Comparison of ENCODE assay signal across 16 cellular contexts in the genomic region with DNA sequence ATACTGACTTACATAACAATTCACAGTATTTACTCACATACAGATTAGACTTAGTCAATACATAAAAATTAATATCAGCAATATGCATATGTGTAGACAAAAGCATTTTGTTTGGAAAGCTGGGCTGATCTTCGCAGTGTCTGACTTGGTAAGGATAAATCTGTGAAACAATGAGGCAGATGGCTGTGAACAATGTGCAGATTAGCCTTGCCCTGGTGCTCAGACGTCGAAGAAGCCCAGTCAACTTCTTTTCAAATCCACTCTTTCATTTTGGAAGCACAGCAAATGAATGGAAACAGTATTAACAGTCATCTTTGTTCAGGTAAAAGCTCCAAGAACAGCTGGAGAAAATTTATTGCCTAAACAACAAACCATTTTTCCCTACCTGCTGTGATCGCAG.
DNase-seq lines count a peak whose midpoint lies in the region; ATAC-seq and TF ChIP-seq lines count a peak whose summit lies in the region.
"Had no signal": no experiment of that assay in that cellular context is flagged by ENCODE, and none has a peak within 500 bp of the region (broad histone marks: within the 10 kb centered on the region; RNA-seq: fewer than 3 reads in every experiment).

No MANE protein-coding gene starts in this region.

- peak overlapping the region; percentile 24 for H3K4me2 ChIP-seq in hepatocyte

- no peak for DNase-seq in WTC11 (ENCODE audit: low spot score)
- no peak for DNase-seq in hepatocyte (ENCODE audit: low spot score)
- DNase-seq in NCI-H1105 treated with DMSO at 0.1 percent for 48 hours (lab: John Stamatoyannopoulos, UW), result no peak
- no peak for DNase-seq in immature natural killer cell
- no peak for DNase-seq in T-cell
- DNase-seq: activated CD4-positive, alpha-beta T cell treated with anti-CD3 and anti-CD28 coated beads for 1 hour; islet precursor cell; MG63; NCI-H774; stimulated activated CD4-positive, alpha-beta T cell treated with anti-CD3 and anti-CD28 coated beads, Interleukin-2, amount 100 ng/mL, for 48 hours; stimulated activated naive CD8-positive, alpha-beta T cell treated with anti-CD3 and anti-CD28 coated beads, Interleukin-15, amount 100 ng/mL, for 72 hours had no signal

- peaks cover 11% of the 10 kb centered on the region for H3K79me2 ChIP-seq in hepatocyte

- no peak overlapping the region for H2AFZ ChIP-seq in hepatocyte

- H3K27me3 ChIP-seq in HUES64 (ENCODE audit: insufficient read depth, low read length) (no peaks in the 10 kb centered on the region), hepatocyte (no peaks in the 10 kb centered on the region), skeletal muscle tissue (ENCODE audit: control insufficient read depth in 3 of 3, insufficient read depth in 3 of 3, low read length in 3 of 3) (no peaks in the 10 kb centered on the region)
- H3K27me3 ChIP-seq: MG63, neutrophil had no signal

- no peaks in the 10 kb centered on the region for H3K9me3 ChIP-seq in HUES64 (ENCODE audit: insufficient read depth, low read depth, low read length)
- no peaks in the 10 kb centered on the region for H3K9me3 ChIP-seq in hepatocyte (ENCODE audit: low read depth)
- H3K9me3 ChIP-seq in skeletal muscle tissue (ENCODE audit: control insufficient read depth in 3 of 3, low read length in 3 of 3), result no peaks in the 10 kb centered on the region
- H3K9me3 ChIP-seq: MG63, neutrophil had no signal

- H3K9ac ChIP-seq in HUES64 (ENCODE audit: low read depth, low read length) (no peak overlapping the region), skeletal muscle tissue (ENCODE audit: low read depth in 1 of 3, low read length in 3 of 3) (no peak overlapping the region)

- H3K4me1 Mint-ChIP-seq in WTC11 (peaks cover 59% of the 10 kb centered on the region), immature natural killer cell (no peaks in the 10 kb centered on the region), T-cell (no peaks in the 10 kb centered on the region)
- H3K4me1 Mint-ChIP-seq: stimulated activated naive CD8-positive, alpha-beta T cell treated with anti-CD3 and anti-CD28 coated beads, Interleukin-15, amount 100 ng/mL, for 72 hours had no signal

- POLR2A ChIA-PET in WTC11 (lab: Charles Lee) (interaction anchor here (0.9 kb wide), 1 partner anchor 16 kb away, joined by 3 read pairs; no protein-coding TSS in a partner anchor), T-cell (lab: Charles Lee) (no interaction called here)

- H3K4me1 ChIP-seq in HUES64 (ENCODE audit: insufficient read depth, low read length) (peaks cover 47% of the 10 kb centered on the region), hepatocyte (ENCODE audit: insufficient read depth) (peaks cover 28% of the 10 kb centered on the region), skeletal muscle tissue (ENCODE audit: control insufficient read depth in 3 of 3, insufficient read depth in 3 of 3, low read length in 3 of 3) (peaks cover 0 to 8% (median 0%) of the 10 kb centered on the region in 3 donors)

- H3K4me3 Mint-ChIP-seq in WTC11, result no peak overlapping the region
- no peak overlapping the region for H3K4me3 Mint-ChIP-seq in immature natural killer cell
- H3K4me3 Mint-ChIP-seq in T-cell, result no peak overlapping the region
- H3K4me3 Mint-ChIP-seq: activated T-helper 1 cell treated with anti-CD3 and anti-CD28 coated beads, Interleukin-12 subunit alpha, Interleukin-12 subunit beta, Interleukin-2, Interleukin-4 antibody, amounts not matched to agents 30 ng/mL and 10 ng/mL and 1 ng/mL, durations not matched to agents 14 hours and 24 hours and 36 hours; stimulated activated naive CD8-positive, alpha-beta T cell treated with anti-CD3 and anti-CD28 coated beads, Interleukin-15, amount 100 ng/mL, for 72 hours had no signal

- H3K36me3 Mint-ChIP-seq in WTC11 (peaks cover 32% of the 10 kb centered on the region), immature natural killer cell (peaks cover 0 to 26% (median 0%) of the 10 kb centered on the region in 3 donors), T-cell (no peaks in the 10 kb centered on the region)

- H3K27ac Mint-ChIP-seq in WTC11 (peak overlapping the region; percentile 85; the same call in 1 of the 2 replicates), immature natural killer cell (no peak overlapping the region), T-cell (no peak overlapping the region)
- H3K27ac Mint-ChIP-seq: activated T-helper 1 cell treated with anti-CD3 and anti-CD28 coated beads, Interleukin-12 subunit alpha, Interleukin-12 subunit beta, Interleukin-2, Interleukin-4 antibody, amounts not matched to agents 30 ng/mL and 10 ng/mL and 1 ng/mL, durations not matched to agents 14 hours and 24 hours and 36 hours; stimulated activated naive CD8-positive, alpha-beta T cell treated with anti-CD3 and anti-CD28 coated beads, Interleukin-15, amount 100 ng/mL, for 72 hours had no signal

- ATAC-seq in WTC11 (peak; percentile 43), GM21786 (IDR thresholded peaks at IDR 0.05; ENCODE audit: unreplicated experiment) (no peak), T-cell (replicated peaks in 1 of 4) (no peak)
- ATAC-seq: stimulated activated naive CD8-positive, alpha-beta T cell treated with anti-CD3 and anti-CD28 coated beads, Interleukin-15, amount 100 ng/mL, for 72 hours had no signal

- WGBS in HUES64, result 84% methylated on average over 4 of the region's 4 CpGs
- 69% methylated on average over 4 of the region's 4 CpGs for WGBS in hepatocyte (ENCODE audit: low lambda C conversion rate, missing lambda C conversion rate)

- H3K9me2 ChIP-seq in hepatocyte (replicated peaks; ENCODE audit: insufficient read depth), result no peaks in the 10 kb centered on the region

- H3K36me3 ChIP-seq in HUES64 (ENCODE audit: insufficient read depth, low read length) (peaks cover 56% of the 10 kb centered on the region), hepatocyte (replicated peaks; ENCODE audit: insufficient read depth, low read depth) (no peaks in the 10 kb centered on the region), skeletal muscle tissue (ENCODE audit: control insufficient read depth in 3 of 3, insufficient read depth in 3 of 3, low read length in 3 of 3) (peaks cover 12 to 29% (median 26%) of the 10 kb centered on the region in 3 donors)
- H3K36me3 ChIP-seq: neutrophil had no signal

- H3K27ac ChIP-seq in HUES64 (ENCODE audit: low read depth, low read length) (peak overlapping the region; percentile 9; the same call in 1 of the 2 replicates), hepatocyte (peak overlapping the region; percentile 74), skeletal muscle tissue (ENCODE audit: low read depth, low read length) (peak overlapping the region; percentile 29)
- H3K27ac ChIP-seq: neutrophil had no signal

- TF ChIP-seq CTCF in WTC11 (IDR thresholded peaks at IDR 0.05) (no peak), hepatocyte (IDR thresholded peaks at IDR 0.05; ENCODE audit: poor library complexity) (no peak)

- no peak overlapping the region for H3K4me3 ChIP-seq in HUES64 (ENCODE audit: low read length)
- H3K4me3 ChIP-seq in hepatocyte, result no peak overlapping the region
- H3K4me3 ChIP-seq in skeletal muscle tissue (ENCODE audit: low read length in 3 of 3), result no peak overlapping the region
- H3K4me3 ChIP-seq: MG63 had no signal

- CTCF ChIA-PET in WTC11 (lab: Charles Lee) (interaction anchor here (1.1 to 2.6 kb wide), 2 partner anchors 16 to 44 kb away, joined by 3 to 10 read pairs; no protein-coding TSS in a partner anchor), T-cell (lab: Charles Lee) (no interaction called here)

- no peaks in the 10 kb centered on the region for H3K9me3 Mint-ChIP-seq in WTC11
- H3K9me3 Mint-ChIP-seq in immature natural killer cell, result no peaks in the 10 kb centered on the region
- no peaks in the 10 kb centered on the region for H3K9me3 Mint-ChIP-seq in T-cell
- H3K9me3 Mint-ChIP-seq: activated T-helper 1 cell treated with anti-CD3 and anti-CD28 coated beads, Interleukin-12 subunit alpha, Interleukin-12 subunit beta, Interleukin-2, Interleukin-4 antibody, amounts not matched to agents 30 ng/mL and 10 ng/mL and 1 ng/mL, durations not matched to agents 14 hours and 24 hours and 36 hours; stimulated activated naive CD8-positive, alpha-beta T cell treated with anti-CD3 and anti-CD28 coated beads, Interleukin-15, amount 100 ng/mL, for 72 hours had no signal

- H3K27me3 Mint-ChIP-seq in WTC11 (ENCODE audit: low read depth), result no peaks in the 10 kb centered on the region
- peaks cover 0 to 2% (median 0%) of the 10 kb centered on the region in 3 donors for H3K27me3 Mint-ChIP-seq in immature natural killer cell (ENCODE audit: low read depth in 3 of 3)
- H3K27me3 Mint-ChIP-seq in T-cell, result no peaks in the 10 kb centered on the region
- H3K27me3 Mint-ChIP-seq: stimulated activated naive CD8-positive, alpha-beta T cell treated with anti-CD3 and anti-CD28 coated beads, Interleukin-15, amount 100 ng/mL, for 72 hours had no signal

- H4K20me1 ChIP-seq in hepatocyte (ENCODE audit: insufficient read depth, poor library complexity, severe bottlenecking), result no peaks in the 10 kb centered on the region

TF ChIP-seq in WTC11, 78 proteins besides CTCF, POLR2A, EP300 and RAD21 (continues in another document):
- TF ChIP-seq FOXJ3 (CRISPR knock-in tag; IDR thresholded peaks at IDR 0.05; ENCODE audit: borderline replicate concordance) (no peak), NFE2L1 (CRISPR knock-in tag; IDR thresholded peaks at IDR 0.05) (no peak)

Comparison
In these comparisons a context has a peak if more than half of its experiments do, and no peak if none do; other contexts are left out.
1. H3K27ac ChIP-seq: peak in every context shown above with its lines; median percentile 74 in hepatocyte; 29 in skeletal muscle tissue; 9 in HUES64.